ENCODE assay signal across 9 cellular contexts in genomic region chr19:5031231-5032100, GRCh38.
DNase-seq lines count a peak whose midpoint lies in the region; ATAC-seq, FAIRE-seq and TF ChIP-seq lines count a peak whose summit lies in the region.
"Had no signal": no experiment of that assay in that cellular context is flagged by ENCODE, and none has a peak within 500 bp of the region (broad histone marks: within the 10 kb centered on the region; RNA-seq: fewer than 3 reads in every experiment).

No MANE protein-coding gene starts in this region.

- peak overlapping the region; percentile 33 for H3K27ac ChIP-seq in RWPE1
- peak overlapping the region; percentile 7 for H3K27ac ChIP-seq in neutrophil

- H3K36me3 ChIP-seq in neutrophil, result peaks cover 58% of the 10 kb centered on the region

- TF ChIP-seq CTCF in RWPE1 (conservative IDR thresholded peaks at IDR 0.05; ENCODE audit: low read depth) (peak; percentile 89), neutrophil (IDR thresholded peaks at IDR 0.05) (peak; percentile 87)

- H3K27ac Mint-ChIP-seq in IgD-negative memory B cell, result peak overlapping the region; percentile 52 to 89 (median 83)
- H3K27ac Mint-ChIP-seq in activated T-helper 17 cell treated with anti-CD3 and anti-CD28 coated beads, Interleukin-2, amount 50 U/mL, for 72 hours, result no peak overlapping the region
- H3K27ac Mint-ChIP-seq: stimulated activated naive CD8-positive, alpha-beta T cell treated with anti-CD3 and anti-CD28 coated beads, Interleukin-15, Interleukin-2, amounts not matched to agents 100 ng/mL and 50 ng/mL, for 24 hours had no signal

- FAIRE-seq in GM12891 (lab: Jason Lieb, UNC), result peak; percentile 95

- ATAC-seq in activated T-helper 17 cell treated with anti-CD3 and anti-CD28 coated beads, Interleukin-2, amount 50 U/mL, for 72 hours (replicated peaks), result peak; percentile 88
- no peak for ATAC-seq in HG02970 (IDR thresholded peaks at IDR 0.05; ENCODE audit: low FRiP score, unreplicated experiment)

- H3K4me1 Mint-ChIP-seq in IgD-negative memory B cell, result peaks cover 4 to 12% (median 4%) of the 10 kb centered on the region in 3 donors
- peaks cover 7% of the 10 kb centered on the region for H3K4me1 Mint-ChIP-seq in activated T-helper 17 cell treated with anti-CD3 and anti-CD28 coated beads, Interleukin-2, amount 50 U/mL, for 72 hours

- no peaks in the 10 kb centered on the region for H3K9me3 ChIP-seq in neutrophil

- H3K36me3 Mint-ChIP-seq in IgD-negative memory B cell, result peaks cover 2% of the 10 kb centered on the region
- H3K36me3 Mint-ChIP-seq in activated T-helper 17 cell treated with anti-CD3 and anti-CD28 coated beads, Interleukin-2, amount 50 U/mL, for 72 hours (ENCODE audit: low read depth), result peaks cover 20% of the 10 kb centered on the region

- POLR2A ChIA-PET in RWPE1 (lab: Yijun Ruan, JAX; ENCODE audit: low non-redundant PET), result interaction anchor here (0.6 to 1.1 kb wide), 2 partner anchors 60 to 159 kb away, joined by 4 to 7 read pairs; no protein-coding TSS in a partner anchor

- H3K27me3 Mint-ChIP-seq in IgD-negative memory B cell, result no peaks in the 10 kb centered on the region
- H3K27me3 Mint-ChIP-seq in activated T-helper 17 cell treated with anti-CD3 and anti-CD28 coated beads, Interleukin-2, amount 50 U/mL, for 72 hours, result no peaks in the 10 kb centered on the region
- H3K27me3 Mint-ChIP-seq: stimulated activated naive CD8-positive, alpha-beta T cell treated with anti-CD3 and anti-CD28 coated beads, Interleukin-15, Interleukin-2, amounts not matched to agents 100 ng/mL and 50 ng/mL, for 24 hours had no signal

- no peaks in the 10 kb centered on the region for H3K27me3 ChIP-seq in neutrophil

- H3K4me1 ChIP-seq in neutrophil (ENCODE audit: control insufficient read depth in 1 of 2, insufficient read depth in 1 of 2, low read depth in 1 of 2, low read length in 1 of 2), result peaks cover 5 to 13% of the 10 kb centered on the region in 2 experiments

- DNase-seq in GM12891 (ENCODE audit: insufficient read length, low spot score), result peak; percentile 99
- DNase-seq in RWPE1 (ENCODE audit: low spot score), result peak; percentile 87
- peak; percentile 49 for DNase-seq in fibroblast of the conjunctiva (ENCODE audit: low read depth)
- DNase-seq in stromal cell of bone marrow (ENCODE audit: low read depth), result peak; percentile 40

- no peak for TF ChIP-seq POLR2A in GM12891 (IDR thresholded peaks at IDR 0.05; ENCODE audit: low read depth, low read length)

- CTCF ChIA-PET in RWPE1 (lab: Yijun Ruan, JAX), result interaction anchor here (0.6 to 2.8 kb wide), 14 partner anchors 9 to 1206 kb away, joined by 3 to 13 read pairs (median 4); no protein-coding TSS in a partner anchor

- H3K4me3 Mint-ChIP-seq in IgD-negative memory B cell, result no peak overlapping the region
- H3K4me3 Mint-ChIP-seq in activated T-helper 17 cell treated with anti-CD3 and anti-CD28 coated beads, Interleukin-2, amount 50 U/mL, for 72 hours, result no peak overlapping the region
- H3K4me3 Mint-ChIP-seq: stimulated activated naive CD8-positive, alpha-beta T cell treated with anti-CD3 and anti-CD28 coated beads, Interleukin-15, Interleukin-2, amounts not matched to agents 100 ng/mL and 50 ng/mL, for 24 hours had no signal

- no peaks in the 10 kb centered on the region for H3K9me3 Mint-ChIP-seq in IgD-negative memory B cell
- no peaks in the 10 kb centered on the region for H3K9me3 Mint-ChIP-seq in activated T-helper 17 cell treated with anti-CD3 and anti-CD28 coated beads, Interleukin-2, amount 50 U/mL, for 72 hours
- H3K9me3 Mint-ChIP-seq: stimulated activated naive CD8-positive, alpha-beta T cell treated with anti-CD3 and anti-CD28 coated beads, Interleukin-15, Interleukin-2, amounts not matched to agents 100 ng/mL and 50 ng/mL, for 24 hours had no signal

- no peak overlapping the region for H3K4me3 ChIP-seq in neutrophil (ENCODE audit: low read depth in 1 of 2, low read length in 1 of 2)

TF ChIP-seq in GM12891, 5 proteins besides CTCF, POLR2A, EP300 and RAD21:
- TF ChIP-seq TAF1 (IDR thresholded peaks at IDR 0.05; ENCODE audit: low read depth, low read length) (no peak), POU2F2 (IDR thresholded peaks at IDR 0.05; ENCODE audit: low read depth, low read length) (no peak), PAX5 (IDR thresholded peaks at IDR 0.05; ENCODE audit: insufficient read depth, low read length, severe bottlenecking) (no peak), SPI1 (IDR thresholded peaks at IDR 0.05; ENCODE audit: low read depth, low read length) (no peak), POLR2AphosphoS5 (IDR thresholded peaks at IDR 0.05; ENCODE audit: low read depth, low read length) (no peak)

Comparison
In these comparisons a context has a peak if more than half of its experiments do, and no peak if none do; other contexts are left out.
1. DNase-seq: peak in every context shown above with its lines; median percentile 99 in GM12891; 87 in RWPE1; 49 in fibroblast of the conjunctiva; 40 in stromal cell of bone marrow.